Comparison of ENCODE assay signal across 3 cellular contexts in the genomic region with DNA sequence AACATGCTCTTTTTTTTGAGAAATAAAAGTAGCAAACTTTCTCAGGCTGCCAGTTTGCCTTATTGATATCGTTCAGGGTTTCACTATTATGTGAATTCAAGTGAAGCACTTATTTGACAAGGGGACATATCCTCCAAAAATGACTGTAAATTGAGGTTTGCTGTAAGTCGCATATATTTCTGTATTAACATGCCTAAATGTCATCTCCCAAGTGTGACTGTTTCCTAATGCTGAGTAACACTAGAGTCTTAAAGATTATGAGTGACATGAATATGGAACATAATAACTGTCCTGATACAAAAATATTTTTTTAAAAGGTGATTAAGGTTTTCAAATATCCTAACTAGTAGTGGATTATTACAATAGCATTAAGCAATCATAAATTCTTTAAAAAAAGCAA.
TF ChIP-seq lines count a peak whose summit lies in the region.

No MANE protein-coding gene starts in this region.

TF ChIP-seq in liver, 16 proteins besides CTCF, POLR2A, EP300 and RAD21:
- no peak for TF ChIP-seq REST (IDR thresholded peaks at IDR 0.05)
- no peak for TF ChIP-seq FOXA2 (IDR thresholded peaks at IDR 0.05)
- TF ChIP-seq YY1 (IDR thresholded peaks at IDR 0.05), result no peak
- TF ChIP-seq TAF1 (conservative IDR thresholded peaks at IDR 0.05), result no peak
- no peak for TF ChIP-seq FOXA1 (IDR thresholded peaks at IDR 0.05)
- no peak for TF ChIP-seq EGR1 (IDR thresholded peaks at IDR 0.05; ENCODE audit: low read depth in 2 of 2)
- no peak for TF ChIP-seq SP1 (IDR thresholded peaks at IDR 0.05)
- TF ChIP-seq HNF4G (IDR thresholded peaks at IDR 0.05), result no peak
- TF ChIP-seq HNF4A (conservative IDR thresholded peaks at IDR 0.05), result no peak
- TF ChIP-seq GABPA (IDR thresholded peaks at IDR 0.05 in 1 of 2, conservative IDR thresholded peaks at IDR 0.05 in 1 of 2), result no peak
- TF ChIP-seq JUND (IDR thresholded peaks at IDR 0.05), result no peak
- TF ChIP-seq ATF3 (IDR thresholded peaks at IDR 0.05), result no peak
- TF ChIP-seq NR2F2 (IDR thresholded peaks at IDR 0.05), result no peak
- TF ChIP-seq, protein P1, sequence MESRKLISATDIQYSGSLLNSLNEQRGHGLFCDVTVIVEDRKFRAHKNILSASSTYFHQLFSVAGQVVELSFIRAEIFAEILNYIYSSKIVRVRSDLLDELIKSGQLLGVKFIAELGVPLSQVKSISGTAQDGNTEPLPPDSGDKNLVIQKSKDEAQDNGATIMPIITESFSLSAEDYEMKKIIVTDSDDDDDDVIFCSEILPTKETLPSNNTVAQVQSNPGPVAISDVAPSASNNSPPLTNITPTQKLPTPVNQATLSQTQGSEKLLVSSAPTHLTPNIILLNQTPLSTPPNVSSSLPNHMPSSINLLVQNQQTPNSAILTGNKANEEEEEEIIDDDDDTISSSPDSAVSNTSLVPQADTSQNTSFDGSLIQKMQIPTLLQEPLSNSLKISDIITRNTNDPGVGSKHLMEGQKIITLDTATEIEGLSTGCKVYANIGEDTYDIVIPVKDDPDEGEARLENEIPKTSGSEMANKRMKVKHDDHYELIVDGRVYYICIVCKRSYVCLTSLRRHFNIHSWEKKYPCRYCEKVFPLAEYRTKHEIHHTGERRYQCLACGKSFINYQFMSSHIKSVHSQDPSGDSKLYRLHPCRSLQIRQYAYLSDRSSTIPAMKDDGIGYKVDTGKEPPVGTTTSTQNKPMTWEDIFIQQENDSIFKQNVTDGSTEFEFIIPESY (IDR thresholded peaks at IDR 0.05), result no peak
- no peak for TF ChIP-seq MAX (IDR thresholded peaks at IDR 0.05)
- no peak for TF ChIP-seq RXRA (IDR thresholded peaks at IDR 0.05)

TF ChIP-seq in HepG2, 621 proteins besides CTCF, POLR2A, EP300 and RAD21 (continued from another document):
- TF ChIP-seq, protein P2, sequence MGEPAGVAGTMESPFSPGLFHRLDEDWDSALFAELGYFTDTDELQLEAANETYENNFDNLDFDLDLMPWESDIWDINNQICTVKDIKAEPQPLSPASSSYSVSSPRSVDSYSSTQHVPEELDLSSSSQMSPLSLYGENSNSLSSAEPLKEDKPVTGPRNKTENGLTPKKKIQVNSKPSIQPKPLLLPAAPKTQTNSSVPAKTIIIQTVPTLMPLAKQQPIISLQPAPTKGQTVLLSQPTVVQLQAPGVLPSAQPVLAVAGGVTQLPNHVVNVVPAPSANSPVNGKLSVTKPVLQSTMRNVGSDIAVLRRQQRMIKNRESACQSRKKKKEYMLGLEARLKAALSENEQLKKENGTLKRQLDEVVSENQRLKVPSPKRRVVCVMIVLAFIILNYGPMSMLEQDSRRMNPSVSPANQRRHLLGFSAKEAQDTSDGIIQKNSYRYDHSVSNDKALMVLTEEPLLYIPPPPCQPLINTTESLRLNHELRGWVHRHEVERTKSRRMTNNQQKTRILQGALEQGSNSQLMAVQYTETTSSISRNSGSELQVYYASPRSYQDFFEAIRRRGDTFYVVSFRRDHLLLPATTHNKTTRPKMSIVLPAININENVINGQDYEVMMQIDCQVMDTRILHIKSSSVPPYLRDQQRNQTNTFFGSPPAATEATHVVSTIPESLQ (CRISPR knock-in tag; conservative IDR thresholded peaks at IDR 0.05), result no peak
- TF ChIP-seq ZNF737 (CRISPR knock-in tag; IDR thresholded peaks at IDR 0.05; ENCODE audit: borderline replicate concordance) (no peak), BHLHE40 (IDR thresholded peaks at IDR 0.05; ENCODE audit: low read length) (no peak)
- TF ChIP-seq, protein P3, sequence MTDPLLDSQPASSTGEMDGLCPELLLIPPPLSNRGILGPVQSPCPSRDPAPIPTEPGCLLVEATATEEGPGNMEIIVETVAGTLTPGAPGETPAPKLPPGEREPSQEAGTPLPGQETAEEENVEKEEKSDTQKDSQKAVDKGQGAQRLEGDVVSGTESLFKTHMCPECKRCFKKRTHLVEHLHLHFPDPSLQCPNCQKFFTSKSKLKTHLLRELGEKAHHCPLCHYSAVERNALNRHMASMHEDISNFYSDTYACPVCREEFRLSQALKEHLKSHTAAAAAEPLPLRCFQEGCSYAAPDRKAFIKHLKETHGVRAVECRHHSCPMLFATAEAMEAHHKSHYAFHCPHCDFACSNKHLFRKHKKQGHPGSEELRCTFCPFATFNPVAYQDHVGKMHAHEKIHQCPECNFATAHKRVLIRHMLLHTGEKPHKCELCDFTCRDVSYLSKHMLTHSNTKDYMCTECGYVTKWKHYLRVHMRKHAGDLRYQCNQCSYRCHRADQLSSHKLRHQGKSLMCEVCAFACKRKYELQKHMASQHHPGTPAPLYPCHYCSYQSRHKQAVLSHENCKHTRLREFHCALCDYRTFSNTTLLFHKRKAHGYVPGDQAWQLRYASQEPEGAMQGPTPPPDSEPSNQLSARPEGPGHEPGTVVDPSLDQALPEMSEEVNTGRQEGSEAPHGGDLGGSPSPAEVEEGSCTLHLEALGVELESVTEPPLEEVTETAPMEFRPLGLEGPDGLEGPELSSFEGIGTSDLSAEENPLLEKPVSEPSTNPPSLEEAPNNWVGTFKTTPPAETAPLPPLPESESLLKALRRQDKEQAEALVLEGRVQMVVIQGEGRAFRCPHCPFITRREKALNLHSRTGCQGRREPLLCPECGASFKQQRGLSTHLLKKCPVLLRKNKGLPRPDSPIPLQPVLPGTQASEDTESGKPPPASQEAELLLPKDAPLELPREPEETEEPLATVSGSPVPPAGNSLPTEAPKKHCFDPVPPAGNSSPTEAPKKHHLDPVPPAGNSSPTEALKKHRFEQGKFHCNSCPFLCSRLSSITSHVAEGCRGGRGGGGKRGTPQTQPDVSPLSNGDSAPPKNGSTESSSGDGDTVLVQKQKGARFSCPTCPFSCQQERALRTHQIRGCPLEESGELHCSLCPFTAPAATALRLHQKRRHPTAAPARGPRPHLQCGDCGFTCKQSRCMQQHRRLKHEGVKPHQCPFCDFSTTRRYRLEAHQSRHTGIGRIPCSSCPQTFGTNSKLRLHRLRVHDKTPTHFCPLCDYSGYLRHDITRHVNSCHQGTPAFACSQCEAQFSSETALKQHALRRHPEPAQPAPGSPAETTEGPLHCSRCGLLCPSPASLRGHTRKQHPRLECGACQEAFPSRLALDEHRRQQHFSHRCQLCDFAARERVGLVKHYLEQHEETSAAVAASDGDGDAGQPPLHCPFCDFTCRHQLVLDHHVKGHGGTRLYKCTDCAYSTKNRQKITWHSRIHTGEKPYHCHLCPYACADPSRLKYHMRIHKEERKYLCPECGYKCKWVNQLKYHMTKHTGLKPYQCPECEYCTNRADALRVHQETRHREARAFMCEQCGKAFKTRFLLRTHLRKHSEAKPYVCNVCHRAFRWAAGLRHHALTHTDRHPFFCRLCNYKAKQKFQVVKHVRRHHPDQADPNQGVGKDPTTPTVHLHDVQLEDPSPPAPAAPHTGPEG (CRISPR knock-in tag; IDR thresholded peaks at IDR 0.05), result no peak

TF ChIP-seq in HEK293T, 16 proteins besides CTCF, POLR2A, EP300 and RAD21 (continued from another document):
- TF ChIP-seq SP1 (IDR thresholded peaks at IDR 0.05), result no peak
- TF ChIP-seq CTBP1 (IDR thresholded peaks at IDR 0.05; ENCODE audit: borderline replicate concordance), result no peak
- no peak for TF ChIP-seq ARNT (IDR thresholded peaks at IDR 0.05)
- TF ChIP-seq, protein P4, sequence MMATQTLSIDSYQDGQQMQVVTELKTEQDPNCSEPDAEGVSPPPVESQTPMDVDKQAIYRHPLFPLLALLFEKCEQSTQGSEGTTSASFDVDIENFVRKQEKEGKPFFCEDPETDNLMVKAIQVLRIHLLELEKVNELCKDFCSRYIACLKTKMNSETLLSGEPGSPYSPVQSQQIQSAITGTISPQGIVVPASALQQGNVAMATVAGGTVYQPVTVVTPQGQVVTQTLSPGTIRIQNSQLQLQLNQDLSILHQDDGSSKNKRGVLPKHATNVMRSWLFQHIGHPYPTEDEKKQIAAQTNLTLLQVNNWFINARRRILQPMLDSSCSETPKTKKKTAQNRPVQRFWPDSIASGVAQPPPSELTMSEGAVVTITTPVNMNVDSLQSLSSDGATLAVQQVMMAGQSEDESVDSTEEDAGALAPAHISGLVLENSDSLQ (IDR thresholded peaks at IDR 0.05), result no peak
- no peak for TF ChIP-seq SUZ12 (IDR thresholded peaks at IDR 0.05)
- no peak for TF ChIP-seq BHLHE40 (IDR thresholded peaks at IDR 0.05; ENCODE audit: borderline replicate concordance)
- no peak for TF ChIP-seq FOXA1 (IDR thresholded peaks at IDR 0.05)
- no peak for TF ChIP-seq TARDBP (IDR thresholded peaks at IDR 0.05)
